In the genomic region with DNA sequence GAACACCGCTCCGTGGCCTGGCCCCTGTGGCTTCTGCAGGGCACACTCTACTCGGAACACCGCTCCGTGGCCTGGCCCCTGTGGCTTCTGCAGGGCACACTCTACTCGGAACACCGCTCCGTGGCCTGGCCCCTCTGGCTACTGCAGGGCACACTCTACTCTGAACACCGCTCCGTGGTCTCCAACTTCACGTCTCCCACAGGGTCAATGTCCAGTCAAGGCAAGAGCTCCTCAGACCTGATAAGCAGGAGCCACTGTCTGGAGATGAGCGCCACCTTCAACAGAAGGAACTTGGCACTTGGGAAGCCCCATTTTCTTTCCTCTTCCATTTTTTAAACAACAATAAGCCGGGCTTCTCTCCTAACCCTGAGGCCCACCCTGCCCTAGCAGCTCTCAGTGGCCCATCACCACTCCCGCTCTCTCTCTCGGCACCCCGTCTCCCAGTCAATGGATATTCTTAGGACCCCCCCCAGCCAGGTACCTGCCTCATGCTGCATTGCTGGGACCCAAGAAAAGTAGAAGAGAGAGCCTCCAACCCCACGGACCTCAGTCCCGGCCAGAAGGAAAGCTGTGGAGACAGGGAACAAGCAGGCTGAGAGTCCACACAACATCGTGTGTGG, we compare ENCODE assay signal across 2 cellular contexts.
TF ChIP-seq lines count a peak whose summit lies in the region.

No MANE protein-coding gene starts in this region.

TF ChIP-seq in liver, 16 proteins besides CTCF, POLR2A, EP300 and RAD21:
- TF ChIP-seq SP1 (IDR thresholded peaks at IDR 0.05): no peak
- TF ChIP-seq JUND (IDR thresholded peaks at IDR 0.05): no peak
- TF ChIP-seq NR2F2 (IDR thresholded peaks at IDR 0.05): no peak
- TF ChIP-seq, protein P1, sequence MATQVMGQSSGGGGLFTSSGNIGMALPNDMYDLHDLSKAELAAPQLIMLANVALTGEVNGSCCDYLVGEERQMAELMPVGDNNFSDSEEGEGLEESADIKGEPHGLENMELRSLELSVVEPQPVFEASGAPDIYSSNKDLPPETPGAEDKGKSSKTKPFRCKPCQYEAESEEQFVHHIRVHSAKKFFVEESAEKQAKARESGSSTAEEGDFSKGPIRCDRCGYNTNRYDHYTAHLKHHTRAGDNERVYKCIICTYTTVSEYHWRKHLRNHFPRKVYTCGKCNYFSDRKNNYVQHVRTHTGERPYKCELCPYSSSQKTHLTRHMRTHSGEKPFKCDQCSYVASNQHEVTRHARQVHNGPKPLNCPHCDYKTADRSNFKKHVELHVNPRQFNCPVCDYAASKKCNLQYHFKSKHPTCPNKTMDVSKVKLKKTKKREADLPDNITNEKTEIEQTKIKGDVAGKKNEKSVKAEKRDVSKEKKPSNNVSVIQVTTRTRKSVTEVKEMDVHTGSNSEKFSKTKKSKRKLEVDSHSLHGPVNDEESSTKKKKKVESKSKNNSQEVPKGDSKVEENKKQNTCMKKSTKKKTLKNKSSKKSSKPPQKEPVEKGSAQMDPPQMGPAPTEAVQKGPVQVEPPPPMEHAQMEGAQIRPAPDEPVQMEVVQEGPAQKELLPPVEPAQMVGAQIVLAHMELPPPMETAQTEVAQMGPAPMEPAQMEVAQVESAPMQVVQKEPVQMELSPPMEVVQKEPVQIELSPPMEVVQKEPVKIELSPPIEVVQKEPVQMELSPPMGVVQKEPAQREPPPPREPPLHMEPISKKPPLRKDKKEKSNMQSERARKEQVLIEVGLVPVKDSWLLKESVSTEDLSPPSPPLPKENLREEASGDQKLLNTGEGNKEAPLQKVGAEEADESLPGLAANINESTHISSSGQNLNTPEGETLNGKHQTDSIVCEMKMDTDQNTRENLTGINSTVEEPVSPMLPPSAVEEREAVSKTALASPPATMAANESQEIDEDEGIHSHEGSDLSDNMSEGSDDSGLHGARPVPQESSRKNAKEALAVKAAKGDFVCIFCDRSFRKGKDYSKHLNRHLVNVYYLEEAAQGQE (IDR thresholded peaks at IDR 0.05): no peak
- TF ChIP-seq FOXA2 (IDR thresholded peaks at IDR 0.05): no peak
- TF ChIP-seq, protein P2, sequence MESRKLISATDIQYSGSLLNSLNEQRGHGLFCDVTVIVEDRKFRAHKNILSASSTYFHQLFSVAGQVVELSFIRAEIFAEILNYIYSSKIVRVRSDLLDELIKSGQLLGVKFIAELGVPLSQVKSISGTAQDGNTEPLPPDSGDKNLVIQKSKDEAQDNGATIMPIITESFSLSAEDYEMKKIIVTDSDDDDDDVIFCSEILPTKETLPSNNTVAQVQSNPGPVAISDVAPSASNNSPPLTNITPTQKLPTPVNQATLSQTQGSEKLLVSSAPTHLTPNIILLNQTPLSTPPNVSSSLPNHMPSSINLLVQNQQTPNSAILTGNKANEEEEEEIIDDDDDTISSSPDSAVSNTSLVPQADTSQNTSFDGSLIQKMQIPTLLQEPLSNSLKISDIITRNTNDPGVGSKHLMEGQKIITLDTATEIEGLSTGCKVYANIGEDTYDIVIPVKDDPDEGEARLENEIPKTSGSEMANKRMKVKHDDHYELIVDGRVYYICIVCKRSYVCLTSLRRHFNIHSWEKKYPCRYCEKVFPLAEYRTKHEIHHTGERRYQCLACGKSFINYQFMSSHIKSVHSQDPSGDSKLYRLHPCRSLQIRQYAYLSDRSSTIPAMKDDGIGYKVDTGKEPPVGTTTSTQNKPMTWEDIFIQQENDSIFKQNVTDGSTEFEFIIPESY (IDR thresholded peaks at IDR 0.05): no peak
- TF ChIP-seq EGR1 (IDR thresholded peaks at IDR 0.05; ENCODE audit: low read depth in 2 of 2): no peak
- TF ChIP-seq, protein P3, sequence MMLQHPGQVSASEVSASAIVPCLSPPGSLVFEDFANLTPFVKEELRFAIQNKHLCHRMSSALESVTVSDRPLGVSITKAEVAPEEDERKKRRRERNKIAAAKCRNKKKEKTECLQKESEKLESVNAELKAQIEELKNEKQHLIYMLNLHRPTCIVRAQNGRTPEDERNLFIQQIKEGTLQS (IDR thresholded peaks at IDR 0.05): no peak
- no peak for TF ChIP-seq GABPA (IDR thresholded peaks at IDR 0.05 in 1 of 2, conservative IDR thresholded peaks at IDR 0.05 in 1 of 2)
- no peak for TF ChIP-seq YY1 (IDR thresholded peaks at IDR 0.05)
- TF ChIP-seq RXRA (IDR thresholded peaks at IDR 0.05): no peak
- no peak for TF ChIP-seq HNF4G (IDR thresholded peaks at IDR 0.05)
- TF ChIP-seq TAF1 (conservative IDR thresholded peaks at IDR 0.05): no peak
- TF ChIP-seq HNF4A (conservative IDR thresholded peaks at IDR 0.05): no peak
- TF ChIP-seq, protein P4, sequence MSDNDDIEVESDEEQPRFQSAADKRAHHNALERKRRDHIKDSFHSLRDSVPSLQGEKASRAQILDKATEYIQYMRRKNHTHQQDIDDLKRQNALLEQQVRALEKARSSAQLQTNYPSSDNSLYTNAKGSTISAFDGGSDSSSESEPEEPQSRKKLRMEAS (IDR thresholded peaks at IDR 0.05): no peak
- no peak for TF ChIP-seq FOXA1 (IDR thresholded peaks at IDR 0.05)
TF ChIP-seq in liver: peak in this region for 0.

TF ChIP-seq in HepG2, 621 proteins besides CTCF, POLR2A, EP300 and RAD21:
- TF ChIP-seq TBX2 (CRISPR knock-in tag; IDR thresholded peaks at IDR 0.05; ENCODE audit: borderline replicate concordance): no peak
- TF ChIP-seq GATAD2A (CRISPR knock-in tag; IDR thresholded peaks at IDR 0.05): no peak
- no peak for TF ChIP-seq IRF9 (CRISPR knock-in tag; IDR thresholded peaks at IDR 0.05; ENCODE audit: borderline replicate concordance)
- no peak for TF ChIP-seq TFDP1 (CRISPR knock-in tag; IDR thresholded peaks at IDR 0.05; ENCODE audit: borderline replicate concordance)
- no peak for TF ChIP-seq ZBTB42 (CRISPR knock-in tag; IDR thresholded peaks at IDR 0.05)
- no peak for TF ChIP-seq NPAS2 (CRISPR knock-in tag; IDR thresholded peaks at IDR 0.05; ENCODE audit: borderline replicate concordance)
- TF ChIP-seq DMAP1 (CRISPR knock-in tag; IDR thresholded peaks at IDR 0.05): no peak
- TF ChIP-seq POLR2AphosphoS5 (IDR thresholded peaks at IDR 0.05; ENCODE audit: low read depth, low read length): no peak
- no peak for TF ChIP-seq BCLAF1 (IDR thresholded peaks at IDR 0.05)
- TF ChIP-seq, protein P5, sequence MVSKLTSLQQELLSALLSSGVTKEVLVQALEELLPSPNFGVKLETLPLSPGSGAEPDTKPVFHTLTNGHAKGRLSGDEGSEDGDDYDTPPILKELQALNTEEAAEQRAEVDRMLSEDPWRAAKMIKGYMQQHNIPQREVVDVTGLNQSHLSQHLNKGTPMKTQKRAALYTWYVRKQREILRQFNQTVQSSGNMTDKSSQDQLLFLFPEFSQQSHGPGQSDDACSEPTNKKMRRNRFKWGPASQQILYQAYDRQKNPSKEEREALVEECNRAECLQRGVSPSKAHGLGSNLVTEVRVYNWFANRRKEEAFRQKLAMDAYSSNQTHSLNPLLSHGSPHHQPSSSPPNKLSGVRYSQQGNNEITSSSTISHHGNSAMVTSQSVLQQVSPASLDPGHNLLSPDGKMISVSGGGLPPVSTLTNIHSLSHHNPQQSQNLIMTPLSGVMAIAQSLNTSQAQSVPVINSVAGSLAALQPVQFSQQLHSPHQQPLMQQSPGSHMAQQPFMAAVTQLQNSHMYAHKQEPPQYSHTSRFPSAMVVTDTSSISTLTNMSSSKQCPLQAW (CRISPR knock-in tag; IDR thresholded peaks at IDR 0.05): no peak
